36 cellular contexts compared by ENCODE assay signal in the genomic region with DNA sequence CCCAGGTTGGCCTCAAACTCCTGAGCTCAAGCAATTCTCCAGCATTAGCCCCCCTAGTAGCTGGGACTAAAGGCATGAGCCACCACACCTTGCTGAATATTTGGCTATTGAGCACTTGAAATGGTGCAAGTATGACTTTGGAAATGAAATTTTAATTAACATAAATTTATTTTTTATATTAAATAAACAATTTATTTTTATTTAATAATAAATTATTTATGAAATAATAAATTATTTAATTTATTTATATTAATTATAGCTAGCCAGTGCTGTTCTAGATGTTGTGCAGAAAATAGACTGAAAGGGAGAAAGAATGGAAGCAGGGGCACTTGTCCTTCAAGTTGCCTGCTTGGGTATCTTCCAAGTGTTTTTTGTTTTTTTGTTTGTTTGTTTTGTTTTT. TPM values are rescaled to one million over a fixed set of nuclear protein-coding genes. Genes with fewer than 3 reads are reported as not detected.
DNase-seq lines count a peak whose midpoint lies in the region; ATAC-seq, FAIRE-seq and TF ChIP-seq lines count a peak whose summit lies in the region.
"Had no signal": no experiment of that assay in that cellular context is flagged by ENCODE, and none has a peak within 500 bp of the region (broad histone marks: within the 10 kb centered on the region; RNA-seq: fewer than 3 reads in every experiment).

No MANE protein-coding gene starts in this region.

- ATAC-seq in WTC11: no peak
- ATAC-seq in GM21529 (IDR thresholded peaks at IDR 0.05; ENCODE audit: unreplicated experiment): no peak
- ATAC-seq: A549; CD8-positive, alpha-beta T cell had no signal

- no peak overlapping the region for H2AK5ac ChIP-seq in mesendoderm (ENCODE audit: low read length)

- no peak overlapping the region for H3K23ac ChIP-seq in mesendoderm (ENCODE audit: low read length)

- no peak overlapping the region for H2BK120ac ChIP-seq in mesendoderm (ENCODE audit: low read depth, low read length)

- DNase-seq in WTC11 (ENCODE audit: low spot score) (no peak), frontal cortex (ENCODE audit: low spot score in 2 of 2) (no peak), mesendoderm (no peak), G401 (ENCODE audit: low spot score) (no peak), NCI-H446 treated with DMSO at 0.1 percent for 48 hours (lab: John Stamatoyannopoulos, UW) (no peak), GF-D8 (lab: John Stamatoyannopoulos, UW) (no peak)
- DNase-seq: 8988T; ACHN; AML-193; BE2C; C1 segment of cervical spinal cord; Caco-2; Calu3; CD4-positive, alpha-beta memory T cell; CD4-positive, alpha-beta T cell; CD4-positive, CD25-positive, alpha-beta regulatory T cell; CD8-positive, alpha-beta memory T cell; CD8-positive, alpha-beta T cell; COR-L47; DMS 273 treated with DMSO at 0.1 percent for 48 hours; DMS153; DMS53; DMS79; DMS79 treated with DMSO at 0.1 percent for 48 hours; DND-41; EL had no signal

- H3K79me2 ChIP-seq in mesendoderm (ENCODE audit: control insufficient read depth, insufficient read depth, low read length): no peaks in the 10 kb centered on the region

- no peaks in the 10 kb centered on the region for H3K4me1 ChIP-seq in mesendoderm (ENCODE audit: control insufficient read depth, low read depth, low read length)
- H3K4me1 ChIP-seq: BE2C; BLaER1; BLaER1 treated with 17β-estradiol and CSF1 and Interleukin-3, amounts not matched to agents 10 nM and 100 nM had no signal

- no peak overlapping the region for H4K5ac ChIP-seq in mesendoderm (ENCODE audit: low read length)

- peak; percentile 56 for FAIRE-seq in A204.1 (lab: Jason Lieb, UNC)
- FAIRE-seq in frontal cortex (lab: Jason Lieb, UNC): peak; percentile 75
- FAIRE-seq: A549, D721Med had no signal

- TF ChIP-seq CTCF in WTC11 (IDR thresholded peaks at IDR 0.05): no peak

- no peak overlapping the region for H3K27ac Mint-ChIP-seq in WTC11
- H3K27ac Mint-ChIP-seq: B cell; CD14-positive monocyte; CD4-positive, alpha-beta T cell; CD4-positive, CD25-positive, alpha-beta regulatory T cell; CD8-positive, alpha-beta memory T cell; CD8-positive, alpha-beta T cell had no signal

- H3K4me3 ChIP-seq in mesendoderm (ENCODE audit: low read length): no peak overlapping the region
- H3K4me3 ChIP-seq: A549; BLaER1; BLaER1 treated with 17β-estradiol and CSF1 and Interleukin-3, amounts not matched to agents 10 nM and 100 nM had no signal

- H3K27me3 ChIP-seq in mesendoderm (ENCODE audit: insufficient read depth, low read length, poor library complexity): no peaks in the 10 kb centered on the region
- H3K27me3 ChIP-seq: BE2C; BLaER1; BLaER1 treated with 17β-estradiol and CSF1 and Interleukin-3, amounts not matched to agents 10 nM and 100 nM had no signal

- POLR2A ChIA-PET in WTC11 (lab: Charles Lee): no interaction called here

- no peaks in the 10 kb centered on the region for H3K27me3 Mint-ChIP-seq in WTC11 (ENCODE audit: low read depth)

- H2BK15ac ChIP-seq in mesendoderm (replicated peaks; ENCODE audit: low read depth): no peak overlapping the region

- no peaks in the 10 kb centered on the region for H3K36me3 Mint-ChIP-seq in WTC11
- H3K36me3 Mint-ChIP-seq: CD14-positive monocyte; CD4-positive, alpha-beta memory T cell; CD4-positive, CD25-positive, alpha-beta regulatory T cell; CD8-positive, alpha-beta memory T cell; CD8-positive, alpha-beta T cell had no signal

- peak overlapping the region; percentile 34 for H3K18ac ChIP-seq in mesendoderm (ENCODE audit: low read length)

- H3K27ac ChIP-seq in mesendoderm (ENCODE audit: low read depth, low read length): no peak overlapping the region
- H3K27ac ChIP-seq: 22Rv1; A549; BLaER1; BLaER1 treated with 17β-estradiol and CSF1 and Interleukin-3, amounts not matched to agents 10 nM and 100 nM; C4-2B had no signal

- H3K4me1 Mint-ChIP-seq in WTC11: peaks cover 32% of the 10 kb centered on the region
- H3K4me1 Mint-ChIP-seq: B cell; CD14-positive monocyte; CD4-positive, CD25-positive, alpha-beta regulatory T cell; CD8-positive, alpha-beta memory T cell had no signal

- no peak overlapping the region for H3K56ac ChIP-seq in mesendoderm (ENCODE audit: low read length)

- in situ Hi-C loops in G401 (cut with HindIII; ENCODE audit: low sequenced_read_pairs): no loop called here

- no peak overlapping the region for H3K9ac ChIP-seq in mesendoderm (ENCODE audit: low read length)
- H3K9ac ChIP-seq: BLaER1; BLaER1 treated with 17β-estradiol and CSF1 and Interleukin-3, amounts not matched to agents 10 nM and 100 nM had no signal

- H3K4me3 Mint-ChIP-seq in WTC11: no peak overlapping the region
- H3K4me3 Mint-ChIP-seq: B cell; CD14-positive monocyte; CD4-positive, alpha-beta memory T cell; CD4-positive, alpha-beta T cell; CD4-positive, CD25-positive, alpha-beta regulatory T cell; CD8-positive, alpha-beta memory T cell; CD8-positive, alpha-beta T cell had no signal

- H3K4ac ChIP-seq in mesendoderm (ENCODE audit: low read depth, low read length): no peak overlapping the region

- CTCF ChIA-PET in WTC11 (lab: Charles Lee): no interaction called here

- H3K79me1 ChIP-seq in mesendoderm (ENCODE audit: low read length): no peaks in the 10 kb centered on the region

- no peaks in the 10 kb centered on the region for H3K36me3 ChIP-seq in mesendoderm (ENCODE audit: control insufficient read depth, insufficient read depth, low read length)
- H3K36me3 ChIP-seq: BE2C; BLaER1; BLaER1 treated with 17β-estradiol and CSF1 and Interleukin-3, amounts not matched to agents 10 nM and 100 nM had no signal

- H4K8ac ChIP-seq in mesendoderm (ENCODE audit: low read depth, low read length): no peak overlapping the region

- no peak overlapping the region for H3K4me2 ChIP-seq in mesendoderm (ENCODE audit: low read length)
- H3K4me2 ChIP-seq: A549; BLaER1; BLaER1 treated with 17β-estradiol and CSF1 and Interleukin-3, amounts not matched to agents 10 nM and 100 nM had no signal

- no peaks in the 10 kb centered on the region for H3K9me3 Mint-ChIP-seq in WTC11
- H3K9me3 Mint-ChIP-seq: CD14-positive monocyte; CD4-positive, alpha-beta T cell; CD8-positive, alpha-beta memory T cell; CD8-positive, alpha-beta T cell had no signal

- no peak overlapping the region for H2BK5ac ChIP-seq in mesendoderm (ENCODE audit: low read length)

TF ChIP-seq in WTC11, 78 proteins besides CTCF, POLR2A, EP300 and RAD21:
- TF ChIP-seq HMGA2 (CRISPR knock-in tag; IDR thresholded peaks at IDR 0.05) (peak; percentile 99), NFATC4 (CRISPR knock-in tag; IDR thresholded peaks at IDR 0.05) (no peak), ZNF396 (CRISPR knock-in tag; IDR thresholded peaks at IDR 0.05; ENCODE audit: borderline replicate concordance) (no peak), MYBL2 (CRISPR knock-in tag; IDR thresholded peaks at IDR 0.05) (no peak), GABPB1 (CRISPR knock-in tag; IDR thresholded peaks at IDR 0.05) (no peak)
- TF ChIP-seq, protein P1, sequence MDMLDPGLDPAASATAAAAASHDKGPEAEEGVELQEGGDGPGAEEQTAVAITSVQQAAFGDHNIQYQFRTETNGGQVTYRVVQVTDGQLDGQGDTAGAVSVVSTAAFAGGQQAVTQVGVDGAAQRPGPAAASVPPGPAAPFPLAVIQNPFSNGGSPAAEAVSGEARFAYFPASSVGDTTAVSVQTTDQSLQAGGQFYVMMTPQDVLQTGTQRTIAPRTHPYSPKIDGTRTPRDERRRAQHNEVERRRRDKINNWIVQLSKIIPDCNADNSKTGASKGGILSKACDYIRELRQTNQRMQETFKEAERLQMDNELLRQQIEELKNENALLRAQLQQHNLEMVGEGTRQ (CRISPR knock-in tag; IDR thresholded peaks at IDR 0.05): no peak
- TF ChIP-seq, protein P2, sequence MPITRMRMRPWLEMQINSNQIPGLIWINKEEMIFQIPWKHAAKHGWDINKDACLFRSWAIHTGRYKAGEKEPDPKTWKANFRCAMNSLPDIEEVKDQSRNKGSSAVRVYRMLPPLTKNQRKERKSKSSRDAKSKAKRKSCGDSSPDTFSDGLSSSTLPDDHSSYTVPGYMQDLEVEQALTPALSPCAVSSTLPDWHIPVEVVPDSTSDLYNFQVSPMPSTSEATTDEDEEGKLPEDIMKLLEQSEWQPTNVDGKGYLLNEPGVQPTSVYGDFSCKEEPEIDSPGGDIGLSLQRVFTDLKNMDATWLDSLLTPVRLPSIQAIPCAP (CRISPR knock-in tag; IDR thresholded peaks at IDR 0.05): no peak
- TF ChIP-seq, protein P3, sequence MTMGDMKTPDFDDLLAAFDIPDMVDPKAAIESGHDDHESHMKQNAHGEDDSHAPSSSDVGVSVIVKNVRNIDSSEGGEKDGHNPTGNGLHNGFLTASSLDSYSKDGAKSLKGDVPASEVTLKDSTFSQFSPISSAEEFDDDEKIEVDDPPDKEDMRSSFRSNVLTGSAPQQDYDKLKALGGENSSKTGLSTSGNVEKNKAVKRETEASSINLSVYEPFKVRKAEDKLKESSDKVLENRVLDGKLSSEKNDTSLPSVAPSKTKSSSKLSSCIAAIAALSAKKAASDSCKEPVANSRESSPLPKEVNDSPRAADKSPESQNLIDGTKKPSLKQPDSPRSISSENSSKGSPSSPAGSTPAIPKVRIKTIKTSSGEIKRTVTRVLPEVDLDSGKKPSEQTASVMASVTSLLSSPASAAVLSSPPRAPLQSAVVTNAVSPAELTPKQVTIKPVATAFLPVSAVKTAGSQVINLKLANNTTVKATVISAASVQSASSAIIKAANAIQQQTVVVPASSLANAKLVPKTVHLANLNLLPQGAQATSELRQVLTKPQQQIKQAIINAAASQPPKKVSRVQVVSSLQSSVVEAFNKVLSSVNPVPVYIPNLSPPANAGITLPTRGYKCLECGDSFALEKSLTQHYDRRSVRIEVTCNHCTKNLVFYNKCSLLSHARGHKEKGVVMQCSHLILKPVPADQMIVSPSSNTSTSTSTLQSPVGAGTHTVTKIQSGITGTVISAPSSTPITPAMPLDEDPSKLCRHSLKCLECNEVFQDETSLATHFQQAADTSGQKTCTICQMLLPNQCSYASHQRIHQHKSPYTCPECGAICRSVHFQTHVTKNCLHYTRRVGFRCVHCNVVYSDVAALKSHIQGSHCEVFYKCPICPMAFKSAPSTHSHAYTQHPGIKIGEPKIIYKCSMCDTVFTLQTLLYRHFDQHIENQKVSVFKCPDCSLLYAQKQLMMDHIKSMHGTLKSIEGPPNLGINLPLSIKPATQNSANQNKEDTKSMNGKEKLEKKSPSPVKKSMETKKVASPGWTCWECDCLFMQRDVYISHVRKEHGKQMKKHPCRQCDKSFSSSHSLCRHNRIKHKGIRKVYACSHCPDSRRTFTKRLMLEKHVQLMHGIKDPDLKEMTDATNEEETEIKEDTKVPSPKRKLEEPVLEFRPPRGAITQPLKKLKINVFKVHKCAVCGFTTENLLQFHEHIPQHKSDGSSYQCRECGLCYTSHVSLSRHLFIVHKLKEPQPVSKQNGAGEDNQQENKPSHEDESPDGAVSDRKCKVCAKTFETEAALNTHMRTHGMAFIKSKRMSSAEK (CRISPR knock-in tag; IDR thresholded peaks at IDR 0.05; ENCODE audit: borderline replicate concordance): no peak

RNA-seq across cellular contexts. Expression of a gene that starts 40.0 kb away (rescaled TPM):
- 297 to 309 TPM (median 309 TPM) in 3 replicates for total RNA-seq in WTC11 (2021)
- total RNA-seq in frontal cortex: 220 TPM
- polyA plus RNA-seq in mesendoderm (2013, experiment 1 of 2): 144 TPM
- 148 TPM for polyA plus RNA-seq in mesendoderm (2013, experiment 2 of 2)
- total RNA-seq in G401 (2014; rRNA removed; shearing (Covaris generic)): 186 and 229 TPM in 2 replicates
